Comparison of ENCODE assay signal across 8 cellular contexts in genomic region chr1:213015099-213016050, GRCh38. TPM values are rescaled to one million over a fixed set of nuclear protein-coding genes. Genes with fewer than 3 reads are reported as not detected.
DNase-seq lines count a peak whose midpoint lies in the region; ATAC-seq, FAIRE-seq and TF ChIP-seq lines count a peak whose summit lies in the region.

TSS of gene ANGEL2 (minus strand) at chr1:213015867. CDS start at chr1:213015671, 196 bp downstream.

- no peaks in the 10 kb centered on the region for H3K36me3 ChIP-seq in pancreas
- peaks cover 0 to 5% (median 0%) of the 10 kb centered on the region in 3 donors for H3K36me3 ChIP-seq in tibial artery

- H3K27ac Mint-ChIP-seq in activated naive CD8-positive, alpha-beta T cell treated with anti-CD3 and anti-CD28 coated beads, Interleukin-2, amount 50 U/mL, for 24 hours, result peak within 1 kb of the TSS; percentile 97

- 0% methylated on average over 58 to 66 of the region's 66 CpGs for WGBS in pancreas, 2 donors

- peaks cover 15% of the 10 kb centered on the region for H3K36me3 Mint-ChIP-seq in activated naive CD8-positive, alpha-beta T cell treated with anti-CD3 and anti-CD28 coated beads, Interleukin-2, amount 50 U/mL, for 24 hours (ENCODE audit: low read depth)

- no peaks in the 10 kb centered on the region for H3K27me3 ChIP-seq in pancreas
- no peaks in the 10 kb centered on the region for H3K27me3 ChIP-seq in tibial artery

- H3K4me3 Mint-ChIP-seq in activated naive CD8-positive, alpha-beta T cell treated with anti-CD3 and anti-CD28 coated beads, Interleukin-2, amount 50 U/mL, for 24 hours, result peak within 1 kb of the TSS; percentile 95

- TF ChIP-seq CTCF in GM12865 (IDR thresholded peaks at IDR 0.05; ENCODE audit: insufficient read depth, low read depth, low read length, missing control alignments) (no peak), pancreas (IDR thresholded peaks at IDR 0.05) (no peak), tibial artery (IDR thresholded peaks at IDR 0.05) (no peak)

- peak; percentile 91 for FAIRE-seq in pancreas (lab: Jason Lieb, UNC)

- no peaks in the 10 kb centered on the region for H3K27me3 Mint-ChIP-seq in activated naive CD8-positive, alpha-beta T cell treated with anti-CD3 and anti-CD28 coated beads, Interleukin-2, amount 50 U/mL, for 24 hours

- H3K9me3 ChIP-seq in pancreas (no peaks in the 10 kb centered on the region), tibial artery (no peaks in the 10 kb centered on the region)

- intact Hi-C loops in Right ventricle myocardium superior (cut with DNase I), result no loop called here
- intact Hi-C loops in pancreas (cut with DNase I), result no loop called here
- intact Hi-C loops in tibial artery (cut with DNase I; ENCODE audit: low total_unique reads), result loop anchor here (10.0 kb wide), 1 partner anchor 161 kb away; the partner anchor contains the start of gene FLVCR1

- H3K27ac ChIP-seq in pancreas (peak within 1 kb of the TSS; percentile 50 to 89 (median 73)), tibial artery (peak within 1 kb of the TSS; percentile 88 to 92)

- H3K4me3 ChIP-seq in GM12865 (ENCODE audit: low read depth, low read length) (peak within 1 kb of the TSS; percentile 95), pancreas (peak within 1 kb of the TSS; percentile 55 to 92 (median 72)), tibial artery (peak within 1 kb of the TSS; percentile 67 to 93)

- no peaks in the 10 kb centered on the region for H3K9me3 Mint-ChIP-seq in activated naive CD8-positive, alpha-beta T cell treated with anti-CD3 and anti-CD28 coated beads, Interleukin-2, amount 50 U/mL, for 24 hours

- H3K4me1 ChIP-seq in pancreas (peaks cover 5 to 12% (median 7%) of the 10 kb centered on the region in 3 donors), tibial artery (peaks cover 0 to 19% (median 7%) of the 10 kb centered on the region in 4 donors)

- H3K4me1 Mint-ChIP-seq in activated naive CD8-positive, alpha-beta T cell treated with anti-CD3 and anti-CD28 coated beads, Interleukin-2, amount 50 U/mL, for 24 hours, result peaks cover 30% of the 10 kb centered on the region

- DNase-seq in GM12865 (ENCODE audit: low read depth) (peak; percentile 99), NCI-H1417 treated with DMSO at 0.1 percent for 48 hours (lab: John Stamatoyannopoulos, UW) (peak; percentile 79), SW480 (ENCODE audit: low spot score) (peak; percentile 96), Right ventricle myocardium superior (peak; percentile 98), pancreas (peak; percentile 93 to 99 (median 96)), tibial artery (peak; percentile 97 to 98)
- DNase-seq in activated naive CD8-positive, alpha-beta T cell treated with anti-CD3 and anti-CD28 coated beads, Interleukin-2, amount 50 U/mL, for 24 hours, result peak; percentile 93

- ATAC-seq in HG02763 (IDR thresholded peaks at IDR 0.05; ENCODE audit: unreplicated experiment), result peak; percentile 92
- ATAC-seq in activated naive CD8-positive, alpha-beta T cell treated with anti-CD3 and anti-CD28 coated beads, Interleukin-2, amount 50 U/mL, for 24 hours, result peak; percentile 97
- peak; percentile 98 for ATAC-seq in Right ventricle myocardium superior (ENCODE audit: poor library complexity)
- peak; percentile 95 to 99 (median 98) for ATAC-seq in pancreas

RNA-seq across cellular contexts. Expression of gene ANGEL2, which starts in this region (rescaled TPM):
- total RNA-seq in Right ventricle myocardium superior, result 17.1 TPM
- 10 to 100 TPM; 10.7 to 17.2 (median 11.8) TPM for total RNA-seq in pancreas
- 10 to 100 TPM in 1 of 2 donors, 1 to 10 TPM in 1; 9.8 to 15.5 TPM for polyA plus RNA-seq in pancreas

Comparison
In these comparisons a context has a peak if more than half of its experiments do, and no peak if none do; other contexts are left out.
1. Peak in every context shown above with its lines: DNase-seq, ATAC-seq, H3K4me3 ChIP-seq and H3K27ac ChIP-seq.